ENCODE assay signal across 28 cellular contexts in genomic region chr5:79008362-79008761, GRCh38.
"Had no signal": no experiment of that assay in that cellular context is flagged by ENCODE, and none has a peak within 500 bp of the region (broad histone marks: within the 10 kb centered on the region; RNA-seq: fewer than 3 reads in every experiment).

No MANE protein-coding gene starts in this region.

- H3K4me1 Mint-ChIP-seq: activated CD4-positive, alpha-beta memory T cell treated with anti-CD3 and anti-CD28 coated beads, Interleukin-2, amount 10 ng/mL, durations not matched to agents 7 days and 5 days; activated CD4-positive, alpha-beta T cell treated with anti-CD3 and anti-CD28 coated beads, Interleukin-2, amount 10 ng/mL, durations not matched to agents 7 days and 5 days; activated T-helper 17 cell treated with anti-CD3 and anti-CD28 coated beads, Interleukin-2, amount 50 U/mL, for 72 hours; nephron; stimulated activated memory B cell treated with anti-CD40 and anti-IgM and Interleukin-4, amounts not matched to agents 10 μg/mL and 1 μg/mL and 100 μg/mL, for 72 hours; stimulated activated naive CD8-positive, alpha-beta T cell treated with anti-CD3 and anti-CD28 coated beads, Interleukin-15, amount 100 ng/mL, for 72 hours; T-helper 17 cell had no signal

- H3K36me3 Mint-ChIP-seq: type B pancreatic cell had no signal

- H3K9me3 ChIP-seq: pancreas, psoas muscle, sigmoid colon, vagina had no signal

- H3K4me3 Mint-ChIP-seq: activated CD4-positive, alpha-beta memory T cell treated with anti-CD3 and anti-CD28 coated beads, Interleukin-2, amount 10 ng/mL, durations not matched to agents 7 days and 5 days; activated CD4-positive, alpha-beta T cell treated with anti-CD3 and anti-CD28 coated beads, Interleukin-2, amount 10 ng/mL, durations not matched to agents 7 days and 5 days; activated T-cell treated with anti-CD3 and anti-CD28 coated beads, Interleukin-2, amount 50 U/mL, for 24 hours; activated T-helper 17 cell treated with anti-CD3 and anti-CD28 coated beads, Interleukin-2, amount 50 U/mL, for 72 hours; nephron; stimulated activated memory B cell treated with anti-CD40 and anti-IgM and Interleukin-4, amounts not matched to agents 10 μg/mL and 1 μg/mL and 100 μg/mL, for 72 hours; stimulated activated naive CD8-positive, alpha-beta T cell treated with anti-CD3 and anti-CD28 coated beads, Interleukin-15, amount 100 ng/mL, for 72 hours; T-helper 17 cell; type B pancreatic cell had no signal

- H3K36me3 ChIP-seq: heart left ventricle, pancreas, sigmoid colon, vagina had no signal

- DNase-seq: activated CD4-positive, alpha-beta memory T cell treated with anti-CD3 and anti-CD28 coated beads, Interleukin-2, amount 10 ng/mL, durations not matched to agents 7 days and 5 days; activated CD4-positive, alpha-beta T cell treated with anti-CD3 and anti-CD28 coated beads for 1 hour; activated CD4-positive, alpha-beta T cell treated with anti-CD3 and anti-CD28 coated beads, Interleukin-2, amount 10 ng/mL, durations not matched to agents 7 days and 5 days; activated CD8-positive, alpha-beta memory T cell treated with anti-CD3 and anti-CD28 coated beads, Interleukin-2, amount 50 U/mL, for 48 hours; activated gamma-delta T cell treated with Interleukin-2 at 50 U/mL for 16 hours; activated naive CD4-positive, alpha-beta T cell treated with anti-CD3 and anti-CD28 coated beads, Interleukin-2, amount 50 U/mL, for 16 hours; activated T-cell treated with anti-CD3 and anti-CD28 coated beads, Interleukin-2, amount 50 U/mL, for 24 hours; amniotic stem cell; central memory CD4-positive, alpha-beta T cell; foreskin fibroblast; heart left ventricle; islet precursor cell; mammary epithelial cell; pancreas; psoas muscle; sigmoid colon; small intestine; stimulated activated CD4-positive, alpha-beta T cell treated with anti-CD3 and anti-CD28 coated beads, Interleukin-4, amount 100 ng/mL, for 24 hours; stimulated activated naive CD8-positive, alpha-beta T cell treated with anti-CD3 and anti-CD28 coated beads, Interleukin-15, amount 100 ng/mL, for 72 hours; substantia nigra; T-helper 17 cell; T1000 had no signal

- H3K9me3 Mint-ChIP-seq: activated CD4-positive, alpha-beta memory T cell treated with anti-CD3 and anti-CD28 coated beads, Interleukin-2, amount 10 ng/mL, durations not matched to agents 7 days and 5 days had no signal

- H3K4me3 ChIP-seq: heart left ventricle, pancreas, psoas muscle, sigmoid colon, vagina had no signal

- ATAC-seq: activated T-helper 17 cell treated with anti-CD3 and anti-CD28 coated beads, Interleukin-2, amount 50 U/mL, for 72 hours; esophagus mucosa; heart left ventricle; pancreas; psoas muscle; stimulated activated memory B cell treated with anti-CD40 and anti-IgM and Interleukin-4, amounts not matched to agents 10 μg/mL and 1 μg/mL and 100 μg/mL, for 72 hours; stimulated activated naive CD8-positive, alpha-beta T cell treated with anti-CD3 and anti-CD28 coated beads, Interleukin-15, amount 100 ng/mL, for 72 hours; T-helper 17 cell had no signal

- H3K27ac ChIP-seq: heart left ventricle, pancreas, psoas muscle, sigmoid colon, vagina had no signal

- H3K4me1 ChIP-seq: heart left ventricle, pancreas, psoas muscle, sigmoid colon, vagina had no signal

- H3K27me3 Mint-ChIP-seq: type B pancreatic cell had no signal

- H3K27me3 ChIP-seq: heart left ventricle, pancreas, sigmoid colon, vagina had no signal

- H3K27ac Mint-ChIP-seq: activated CD4-positive, alpha-beta memory T cell treated with anti-CD3 and anti-CD28 coated beads, Interleukin-2, amount 10 ng/mL, durations not matched to agents 7 days and 5 days; activated CD4-positive, alpha-beta T cell treated with anti-CD3 and anti-CD28 coated beads, Interleukin-2, amount 10 ng/mL, durations not matched to agents 7 days and 5 days; activated T-cell treated with anti-CD3 and anti-CD28 coated beads, Interleukin-2, amount 50 U/mL, for 24 hours; activated T-helper 17 cell treated with anti-CD3 and anti-CD28 coated beads, Interleukin-2, amount 50 U/mL, for 72 hours; nephron; stimulated activated memory B cell treated with anti-CD40 and anti-IgM and Interleukin-4, amounts not matched to agents 10 μg/mL and 1 μg/mL and 100 μg/mL, for 72 hours; stimulated activated naive CD8-positive, alpha-beta T cell treated with anti-CD3 and anti-CD28 coated beads, Interleukin-15, amount 100 ng/mL, for 72 hours; T-helper 17 cell; type B pancreatic cell had no signal
